Comparison of ENCODE assay signal across 28 cellular contexts in genomic region chr2:110764931-110765330, GRCh38. TPM values are rescaled to one million over a fixed set of nuclear protein-coding genes. Genes with fewer than 3 reads are reported as not detected.
"Had no signal": no experiment of that assay in that cellular context is flagged by ENCODE, and none has a peak within 500 bp of the region (broad histone marks: within the 10 kb centered on the region; RNA-seq: fewer than 3 reads in every experiment).

No MANE protein-coding gene starts in this region.

- H3K36me3 Mint-ChIP-seq: stimulated activated effector memory CD8-positive, alpha-beta T cell treated with anti-CD3 and anti-CD28 coated beads, Interleukin-12 subunit alpha, Interleukin-12 subunit beta, amount 100 ng/mL, for 72 hours; type B pancreatic cell had no signal

- H3K4me1 Mint-ChIP-seq: stimulated activated effector memory CD8-positive, alpha-beta T cell treated with anti-CD3 and anti-CD28 coated beads, Interleukin-12 subunit alpha, Interleukin-12 subunit beta, amount 100 ng/mL, for 72 hours; stimulated activated memory B cell treated with anti-CD40 and anti-IgM and Interleukin-4, amounts not matched to agents 10 μg/mL and 1 μg/mL and 100 μg/mL, for 72 hours; stimulated activated naive B cell treated with anti-CD40 and anti-IgM and Interleukin-4, amounts not matched to agents 10 μg/mL and 1 μg/mL and 100 μg/mL, for 72 hours; stimulated activated naive CD8-positive, alpha-beta T cell treated with anti-CD3 and anti-CD28 coated beads, Interleukin-15, amount 100 ng/mL, for 72 hours had no signal

- H3K27ac Mint-ChIP-seq: stimulated activated effector memory CD8-positive, alpha-beta T cell treated with anti-CD3 and anti-CD28 coated beads, Interleukin-12 subunit alpha, Interleukin-12 subunit beta, amount 100 ng/mL, for 72 hours; stimulated activated memory B cell treated with anti-CD40 and anti-IgM and Interleukin-4, amounts not matched to agents 10 μg/mL and 1 μg/mL and 100 μg/mL, for 72 hours; stimulated activated naive B cell treated with anti-CD40 and anti-IgM and Interleukin-4, amounts not matched to agents 10 μg/mL and 1 μg/mL and 100 μg/mL, for 72 hours; stimulated activated naive CD8-positive, alpha-beta T cell treated with anti-CD3 and anti-CD28 coated beads, Interleukin-15, amount 100 ng/mL, for 72 hours; stimulated activated naive CD8-positive, alpha-beta T cell treated with anti-CD3 and anti-CD28 coated beads, Interleukin-15, Interleukin-2, amounts not matched to agents 100 ng/mL and 50 ng/mL, for 24 hours; type B pancreatic cell had no signal

- H3K4me3 Mint-ChIP-seq: stimulated activated effector memory CD8-positive, alpha-beta T cell treated with anti-CD3 and anti-CD28 coated beads, Interleukin-12 subunit alpha, Interleukin-12 subunit beta, amount 100 ng/mL, for 72 hours; stimulated activated memory B cell treated with anti-CD40 and anti-IgM and Interleukin-4, amounts not matched to agents 10 μg/mL and 1 μg/mL and 100 μg/mL, for 72 hours; stimulated activated naive B cell treated with anti-CD40 and anti-IgM and Interleukin-4, amounts not matched to agents 10 μg/mL and 1 μg/mL and 100 μg/mL, for 72 hours; stimulated activated naive CD8-positive, alpha-beta T cell treated with anti-CD3 and anti-CD28 coated beads, Interleukin-15, amount 100 ng/mL, for 72 hours; stimulated activated naive CD8-positive, alpha-beta T cell treated with anti-CD3 and anti-CD28 coated beads, Interleukin-15, Interleukin-2, amounts not matched to agents 100 ng/mL and 50 ng/mL, for 24 hours; type B pancreatic cell had no signal

- H3K9me3 Mint-ChIP-seq: stimulated activated effector memory CD8-positive, alpha-beta T cell treated with anti-CD3 and anti-CD28 coated beads, Interleukin-12 subunit alpha, Interleukin-12 subunit beta, amount 100 ng/mL, for 72 hours; type B pancreatic cell had no signal

- ATAC-seq: stimulated activated effector memory CD8-positive, alpha-beta T cell treated with anti-CD3 and anti-CD28 coated beads, Interleukin-12 subunit alpha, Interleukin-12 subunit beta, amount 100 ng/mL, for 72 hours; stimulated activated memory B cell treated with anti-CD40 and anti-IgM and Interleukin-4, amounts not matched to agents 10 μg/mL and 1 μg/mL and 100 μg/mL, for 72 hours; stimulated activated naive B cell treated with anti-CD40 and anti-IgM and Interleukin-4, amounts not matched to agents 10 μg/mL and 1 μg/mL and 100 μg/mL, for 72 hours; stimulated activated naive CD8-positive, alpha-beta T cell treated with anti-CD3 and anti-CD28 coated beads, Interleukin-15, amount 100 ng/mL, for 72 hours; stimulated activated naive CD8-positive, alpha-beta T cell treated with anti-CD3 and anti-CD28 coated beads, Interleukin-15, Interleukin-2, amounts not matched to agents 100 U/mL and 50 U/mL, for 24 hours; upper lobe of right lung had no signal

- DNase-seq: stimulated activated CD4-positive, alpha-beta T cell treated with anti-CD3 and anti-CD28 coated beads, Interleukin-2, amount 100 ng/mL, for 48 hours; stimulated activated CD4-positive, alpha-beta T cell treated with anti-CD3 and anti-CD28 coated beads, Interleukin-4, amount 100 ng/mL, for 1 hour; stimulated activated CD4-positive, alpha-beta T cell treated with anti-CD3 and anti-CD28 coated beads, Interleukin-4, amount 100 ng/mL, for 24 hours; stimulated activated CD4-positive, alpha-beta T cell treated with anti-CD3 and anti-CD28 coated beads, Interleukin-4, amount 100 ng/mL, for 4 hours; stimulated activated CD8-positive, alpha-beta memory T cell treated with anti-CD3 and anti-CD28 coated beads, Interleukin-4, amount 100 ng/mL, for 48 hours; stimulated activated naive B cell treated with anti-CD40 and anti-IgM and Interleukin-4, amounts not matched to agents 10 μg/mL and 1 μg/mL and 100 μg/mL, for 72 hours; stimulated activated naive CD4-positive, alpha-beta T cell; stimulated activated naive CD4-positive, alpha-beta T cell treated with Interleukin-2 at 50 U/mL for 16 hours; stimulated activated naive CD8-positive, alpha-beta T cell treated with anti-CD3 and anti-CD28 coated beads, Interleukin-15, amount 100 ng/mL, for 72 hours; stimulated activated naive CD8-positive, alpha-beta T cell treated with anti-CD3 and anti-CD28 coated beads, Interleukin-15, Interleukin-2, amounts not matched to agents 100 U/mL and 50 U/mL, for 24 hours; stomach; substantia nigra; testis; thyroid gland; tibial artery; transverse colon; trophoblast cell; upper lobe of left lung; upper lobe of right lung; uterus had no signal

RNA-seq across cellular contexts. Expression of gene ACOXL, which starts 32.6 kb away (rescaled TPM):
- total RNA-seq: subcutaneous adipose tissue, temporal lobe, thoracic aorta, vagina had no signal
